ENCODE assay signal across 12 cellular contexts in the genomic region with DNA sequence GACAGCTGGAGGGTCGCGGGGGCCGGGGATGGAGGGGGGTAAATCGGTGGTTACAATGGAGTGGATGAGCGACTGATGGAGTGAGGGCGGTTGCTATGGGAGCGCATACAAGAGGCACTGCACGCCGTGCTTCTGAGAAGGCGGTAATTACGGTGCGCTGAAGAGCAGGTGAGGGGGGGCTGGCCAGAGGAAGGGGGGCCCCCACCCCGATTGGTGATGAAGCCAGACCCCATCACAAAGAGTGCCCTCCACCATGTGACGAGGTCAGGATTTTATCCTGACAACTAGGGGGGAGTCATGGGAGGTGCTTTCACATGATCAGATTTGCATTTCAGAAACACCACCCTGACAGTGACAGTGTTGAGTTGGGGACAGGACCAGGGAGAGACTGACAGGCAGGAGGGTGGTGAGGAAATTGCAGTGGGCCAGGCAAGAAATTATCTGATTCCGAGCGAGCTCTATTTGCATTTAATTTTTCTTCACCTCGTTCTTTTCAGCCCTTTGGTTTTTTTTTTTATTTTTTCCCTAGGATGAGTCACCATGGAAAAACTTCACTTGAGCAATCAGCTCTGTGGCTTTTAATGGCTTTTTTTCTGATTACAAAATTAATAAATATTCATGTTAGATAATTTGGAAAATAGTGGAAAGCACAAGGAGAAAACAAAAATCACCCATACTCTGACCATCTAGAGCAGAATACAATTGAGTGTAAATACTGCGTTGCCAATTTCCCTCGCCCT. TPM values are rescaled to one million over a fixed set of nuclear protein-coding genes. Genes with fewer than 3 reads are reported as not detected.
A peak's percentile ranks its signal among the peaks of the same experiment; 100 is the strongest.
DNase-seq lines count a peak whose midpoint lies in the region; ATAC-seq and TF ChIP-seq lines count a peak whose summit lies in the region.
"Had no signal": no experiment of that assay in that cellular context is flagged by ENCODE, and none has a peak within 500 bp of the region (broad histone marks: within the 10 kb centered on the region; RNA-seq: fewer than 3 reads in every experiment).

No MANE protein-coding gene starts in this region.

- H3K4me1 Mint-ChIP-seq in Calu3 (ENCODE audit: low read depth, unreplicated experiment), result peaks cover 50% of the 10 kb centered on the region

- no peak for TF ChIP-seq POLR2A in ovary (IDR thresholded peaks at IDR 0.05)

- H3K4me1 ChIP-seq in endocrine pancreas (ENCODE audit: control insufficient read depth, insufficient read depth, low read length), result no peaks in the 10 kb centered on the region
- H3K4me1 ChIP-seq in ovary (ENCODE audit: insufficient read depth), result peaks cover 21% of the 10 kb centered on the region

- TF ChIP-seq CTCF in Calu3 (IDR thresholded peaks at IDR 0.05; ENCODE audit: unreplicated experiment) (no peak), ovary (IDR thresholded peaks at IDR 0.05) (no peak)

- H3K27me3 ChIP-seq in endocrine pancreas (ENCODE audit: control insufficient read depth, insufficient read depth, low read length) (no peaks in the 10 kb centered on the region), ovary (no peaks in the 10 kb centered on the region)

- no peak for ATAC-seq in HG02938 (IDR thresholded peaks at IDR 0.05; ENCODE audit: unreplicated experiment)
- ATAC-seq in GM19395 (IDR thresholded peaks at IDR 0.05; ENCODE audit: unreplicated experiment), result no peak

- DNase-seq in Calu3 (no peak), NCI-H2227 (lab: John Stamatoyannopoulos, UW; ENCODE audit: unreplicated experiment) (peak; percentile 97), ovary (peak in 3 of 5 donors; percentile 27 to 56 (median 53)), SIG-M5 (lab: John Stamatoyannopoulos, UW) (no peak), cerebellum (ENCODE audit: low spot score) (no peak)
- DNase-seq: activated CD4-positive, alpha-beta T cell treated with anti-CD3 and anti-CD28 coated beads, Interleukin-2, amount 50 U/mL, for 4 hours; islet precursor cell had no signal

- peak overlapping the region; percentile 20 for H3K4me3 Mint-ChIP-seq in Calu3 (ENCODE audit: low read depth, unreplicated experiment)

- H3K27ac ChIP-seq in ovary, result peak overlapping the region; percentile 35 to 58
- H3K27ac ChIP-seq: HL-60 had no signal

- TF ChIP-seq EP300 in ovary (IDR thresholded peaks at IDR 0.05), result no peak

- no peaks in the 10 kb centered on the region for H3K9me3 Mint-ChIP-seq in Calu3 (ENCODE audit: low read depth, unreplicated experiment)

- WGBS in ovary, 3 donors, result 56 to 62% (median 57%) methylated on average over 19 of the region's 19 CpGs

- peak overlapping the region; percentile 5 for H3K27ac Mint-ChIP-seq in Calu3 (ENCODE audit: unreplicated experiment)

- peaks cover 6% of the 10 kb centered on the region for H3K36me3 Mint-ChIP-seq in Calu3 (ENCODE audit: insufficient read depth, unreplicated experiment)

- BruUV-seq in Calu3 (replicated peaks; lab: Mats Ljungman, UMichigan), result no TSS peak

- H3K9me3 ChIP-seq in endocrine pancreas (ENCODE audit: control insufficient read depth, low read length) (no peaks in the 10 kb centered on the region), ovary (no peaks in the 10 kb centered on the region)

- peaks cover 22% of the 10 kb centered on the region for H3K27me3 Mint-ChIP-seq in Calu3 (ENCODE audit: unreplicated experiment)

- peak overlapping the region; percentile 67 for H3K9ac ChIP-seq in endocrine pancreas (ENCODE audit: control insufficient read depth, insufficient read depth, low read length)

- H3K4me3 ChIP-seq in endocrine pancreas (ENCODE audit: control insufficient read depth, insufficient read depth, low read length) (peak overlapping the region; percentile 68), ovary (no peak overlapping the region)

- CTCF ChIA-PET in Calu3 (lab: Charles Lee), result interaction anchor here (0.7 kb wide), 1 partner anchor 16 kb away, joined by 6 read pairs; no protein-coding TSS in a partner anchor

- H3K36me3 ChIP-seq in endocrine pancreas (ENCODE audit: control insufficient read depth, insufficient read depth, low read length) (no peaks in the 10 kb centered on the region), ovary (no peaks in the 10 kb centered on the region)

- intact Hi-C loops in Calu3 (cut with micrococcal nuclease; ENCODE audit: unreplicated experiment) (no loop called here), ovary (cut with DNase I) (loop anchor here in 1 of 4 donors (10.0 kb wide), 1 partner anchor 78 kb away; no protein-coding TSS in a partner anchor)

RNA-seq across cellular contexts. Expression of a gene that starts 7.9 kb away (rescaled TPM):
- total RNA-seq in Calu3 (2022) (not detected in 2 replicates), ovary (not detected), cerebellum (not detected)
- not detected for polyA plus RNA-seq in ovary
- total RNA-seq: subcutaneous adipose tissue had no signal

RNA-seq across cellular contexts. Expression of a gene that starts 27.8 kb away (rescaled TPM):
- total RNA-seq in Calu3 (2022) (not detected in 2 replicates), ovary (10 to 100 TPM in 2 of 7 donors, 1 to 10 TPM in 3, not detected in 2; 1.3 to 32.4 (median 5.5) TPM), cerebellum (not detected)
- under 1 TPM; 0.31 to 0.35 TPM for polyA plus RNA-seq in ovary

RNA-seq across cellular contexts. Expression of a gene that starts 59.5 kb away (rescaled TPM):
- total RNA-seq in Calu3 (2022) (not detected in 2 replicates), ovary (under 1 TPM in 4 of 7 donors, not detected in 3; 0.27 to 0.48 (median 0.33) TPM), cerebellum (1.00 TPM)
- polyA plus RNA-seq in ovary, result 1 to 10 TPM in 1 of 2 donors, under 1 TPM in 1; 0.13 to 1.7 TPM

Comparison
In these comparisons a context has a peak if more than half of its experiments do, and no peak if none do; other contexts are left out.
1. DNase-seq: peak in NCI-H2227 (single experiment) and ovary (3 of 5); none in Calu3 (single experiment), SIG-M5 (single experiment) and cerebellum (single experiment).